24 cellular contexts compared by ENCODE assay signal in the genomic region with DNA sequence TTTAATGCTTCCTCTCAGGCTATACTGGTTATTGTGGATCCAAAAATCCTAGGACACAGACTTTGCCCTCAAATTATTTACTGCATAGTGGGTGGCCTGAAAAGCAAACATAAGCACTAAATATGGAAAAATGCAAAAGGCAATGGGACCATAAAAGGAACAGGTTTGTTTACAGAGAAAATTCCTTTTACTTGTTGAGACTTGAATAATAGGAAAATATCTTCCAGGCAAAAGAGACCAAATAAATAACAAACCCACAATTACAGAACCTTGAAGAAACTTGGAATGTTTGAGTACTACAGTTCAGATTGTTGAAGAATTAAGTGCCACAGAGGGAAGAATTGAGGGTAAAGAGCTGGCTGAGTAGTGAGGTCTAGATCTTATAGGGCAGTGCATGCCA.
"Had no signal": no experiment of that assay in that cellular context is flagged by ENCODE, and none has a peak within 500 bp of the region (broad histone marks: within the 10 kb centered on the region; RNA-seq: fewer than 3 reads in every experiment).

No MANE protein-coding gene starts in this region.

- H3K9me3 ChIP-seq: esophagus squamous epithelium, gastroesophageal sphincter, mucosa of descending colon, tibial artery had no signal

- H3K36me3 ChIP-seq: esophagus squamous epithelium, gastroesophageal sphincter, tibial artery had no signal

- ATAC-seq: activated CD4-positive, CD25-positive, alpha-beta regulatory T cell treated with anti-CD3 and anti-CD28 coated beads, Interleukin-2, amount 50 U/mL, for 24 hours; activated CD8-positive, alpha-beta memory T cell treated with anti-CD3 and anti-CD28 coated beads, Interleukin-2, amount 10 ng/mL, durations not matched to agents 7 days and 5 days; gastroesophageal sphincter; left cardiac atrium; mucosa of descending colon; sciatic nerve; stimulated activated effector memory CD8-positive, alpha-beta T cell treated with anti-CD3 and anti-CD28 coated beads, Interleukin-12 subunit alpha, Interleukin-12 subunit beta, amount 100 ng/mL, for 72 hours; stimulated activated naive CD8-positive, alpha-beta T cell treated with anti-CD3 and anti-CD28 coated beads, Interleukin-15, amount 100 ng/mL, for 72 hours had no signal

- H3K4me1 ChIP-seq: esophagus squamous epithelium, gastroesophageal sphincter, parathyroid adenoma, tibial artery had no signal

- H3K27ac ChIP-seq: esophagus squamous epithelium, gastroesophageal sphincter, parathyroid adenoma, tibial artery had no signal

- H3K4me3 ChIP-seq: esophagus squamous epithelium, gastroesophageal sphincter, mucosa of descending colon, tibial artery had no signal

- DNase-seq: activated CD4-positive, alpha-beta memory T cell treated with anti-CD3 and anti-CD28 coated beads, Interleukin-2, amount 10 ng/mL, durations not matched to agents 7 days and 5 days; activated CD4-positive, alpha-beta T cell treated with anti-CD3 and anti-CD28 coated beads, Interleukin-2, amount 10 ng/mL, durations not matched to agents 24 days and 14 days; activated CD8-positive, alpha-beta memory T cell treated with anti-CD3 and anti-CD28 coated beads, Interleukin-2, amount 10 ng/mL, durations not matched to agents 7 days and 5 days; activated effector memory CD4-positive, alpha-beta T cell treated with anti-CD3 and anti-CD28 coated beads, Interleukin-2, amount 50 U/mL, for 16 hours; activated naive CD4-positive, alpha-beta T cell treated with anti-CD3 and anti-CD28 coated beads, Interleukin-2, amount 50 U/mL, for 16 hours; activated T-cell treated with anti-CD3 and anti-CD28 coated beads for 4 hours; aorta; effector memory CD4-positive, alpha-beta T cell; esophagus squamous epithelium; head of caudate nucleus; islet precursor cell; left cardiac atrium; mesenchymal stem cell; mucosa of descending colon; nephron progenitor cell; small intestine; stimulated activated CD4-positive, alpha-beta T cell treated with anti-CD3 and anti-CD28 coated beads, Interleukin-2, amount 100 ng/mL, for 24 hours; stimulated activated naive CD8-positive, alpha-beta T cell treated with anti-CD3 and anti-CD28 coated beads, Interleukin-15, amount 100 ng/mL, for 72 hours; tibial artery had no signal

- H3K27me3 ChIP-seq: esophagus squamous epithelium, gastroesophageal sphincter, tibial artery had no signal
